ENCODE assay signal across 29 cellular contexts in the genomic region with DNA sequence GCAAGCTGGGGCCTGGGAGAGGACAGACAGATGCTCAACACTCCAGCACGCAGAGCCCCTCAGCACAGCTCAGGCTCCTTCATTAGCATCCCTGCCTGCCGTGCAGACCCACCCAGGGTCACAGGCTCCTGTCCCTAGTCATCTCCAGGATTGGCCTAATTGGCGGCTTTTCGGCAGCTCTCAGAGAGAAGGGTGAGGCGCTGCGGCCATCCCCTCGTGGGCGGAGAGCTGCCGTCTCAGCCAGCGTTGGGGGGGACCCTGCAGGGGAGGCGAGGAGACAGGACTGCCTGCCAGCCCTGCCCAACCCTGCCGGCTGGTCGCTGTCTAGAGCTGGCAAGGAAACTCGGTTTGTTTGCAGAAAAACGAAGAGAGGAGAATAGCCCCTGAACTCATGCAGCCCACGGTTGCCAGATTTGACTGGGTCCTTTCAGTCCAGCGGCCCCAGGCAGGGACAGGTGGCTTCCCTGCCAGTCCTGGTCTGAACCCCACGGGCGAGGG. TPM values are rescaled to one million over a fixed set of nuclear protein-coding genes. Genes with fewer than 3 reads are reported as not detected.
DNase-seq lines count a peak whose midpoint lies in the region; ATAC-seq and TF ChIP-seq lines count a peak whose summit lies in the region.
"Had no signal": no experiment of that assay in that cellular context is flagged by ENCODE, and none has a peak within 500 bp of the region (broad histone marks: within the 10 kb centered on the region; RNA-seq: fewer than 3 reads in every experiment).

No MANE protein-coding gene starts in this region.

- H3K9me3 ChIP-seq in Loucy (ENCODE audit: insufficient read depth, low read depth, low read length) (no peaks in the 10 kb centered on the region), T-helper 17 cell (ENCODE audit: control insufficient read depth, low read length, poor library complexity, severe bottlenecking) (no peaks in the 10 kb centered on the region), neuronal stem cell (replicated peaks in 1 of 2; ENCODE audit: control insufficient read depth in 2 of 2, insufficient read depth in 1 of 2, low read depth in 1 of 2, low read length in 2 of 2) (no peaks in the 10 kb centered on the region)
- H3K9me3 ChIP-seq: heart right ventricle, neutrophil, psoas muscle had no signal

- H2AFZ ChIP-seq in Loucy (ENCODE audit: low read length) (no peak overlapping the region), neuronal stem cell (ENCODE audit: low read length) (peak overlapping the region; percentile 3)

- H3K9ac ChIP-seq in Loucy (ENCODE audit: low read depth, low read length, poor library complexity, severe bottlenecking) = peak overlapping the region; percentile 72
- peak overlapping the region; percentile 65 for H3K9ac ChIP-seq in neuronal stem cell (ENCODE audit: low read depth, low read length, poor library complexity)

- no peak overlapping the region for H2BK120ac ChIP-seq in neuronal stem cell (ENCODE audit: low read depth, low read length)

- intact Hi-C loops in activated CD4-positive, alpha-beta T cell treated with anti-CD3 and anti-CD28 coated beads for 36 hours (cut with DNase I, micrococcal nuclease) = no loop called here

- no peaks in the 10 kb centered on the region for H4K20me1 ChIP-seq in Loucy (ENCODE audit: insufficient read depth, low read length, poor library complexity, severe bottlenecking)

- H3K27me3 ChIP-seq in Loucy (ENCODE audit: insufficient read depth, low read length, poor library complexity, severe bottlenecking) (no peaks in the 10 kb centered on the region), neuronal stem cell (ENCODE audit: control insufficient read depth in 3 of 3, insufficient read depth in 3 of 3, low read depth in 1 of 3, low read length in 3 of 3) (peaks cover 0 to 78% (median 10%) of the 10 kb centered on the region in 3 experiments)

- H2BK5ac ChIP-seq in neuronal stem cell (ENCODE audit: low read length) = no peak overlapping the region

- peak overlapping the region; percentile 35 for H2AK5ac ChIP-seq in neuronal stem cell (ENCODE audit: low read depth, low read length)

- no peak for TF ChIP-seq CTCF in Loucy (conservative IDR thresholded peaks at IDR 0.05; ENCODE audit: low read length)
- TF ChIP-seq CTCF in RWPE1 (conservative IDR thresholded peaks at IDR 0.05; ENCODE audit: low read depth) = no peak

- no peaks in the 10 kb centered on the region for H3F3A ChIP-seq in Loucy (ENCODE audit: low read depth)

- no peaks in the 10 kb centered on the region for H3K36me3 Mint-ChIP-seq in T-helper 17 cell (ENCODE audit: low read depth)
- no peaks in the 10 kb centered on the region for H3K36me3 Mint-ChIP-seq in activated CD4-positive, alpha-beta T cell treated with anti-CD3 and anti-CD28 coated beads for 36 hours (ENCODE audit: low read depth)

- peak overlapping the region; percentile 89 for H3K4me2 ChIP-seq in Loucy (ENCODE audit: low read depth, low read length, poor library complexity, severe bottlenecking)
- no peak overlapping the region for H3K4me2 ChIP-seq in neuronal stem cell (ENCODE audit: insufficient read depth, low read length, poor library complexity, severe bottlenecking)

- CTCF ChIA-PET in activated CD4-positive, alpha-beta T cell treated with anti-CD3 and anti-CD28 coated beads for 36 hours (lab: Charles Lee) = interaction anchor here (0.6 to 3.8 kb wide), 10 partner anchors 8 to 266 kb away, joined by 3 to 27 read pairs (median 3); no protein-coding TSS in a partner anchor
- CTCF ChIA-PET in RWPE1 (lab: Yijun Ruan, JAX) = interaction anchor here (0.6 to 1.6 kb wide), 6 partner anchors 9 to 182 kb away, joined by 3 to 8 read pairs (median 4); a partner anchor contains a TSS

- whole genome bisulfite sequencing in neuronal stem cell (ENCODE audit: extremely low coverage in 2 of 2, insufficient read length in 2 of 2, insufficient replicate concordance in 1 of 2), 2 donors = no CpG with 5 or more reads among the region's 19 CpGs

- peaks cover 56% of the 10 kb centered on the region for H3K4me1 ChIP-seq in Loucy (ENCODE audit: insufficient read depth, low read length, poor library complexity, severe bottlenecking)
- H3K4me1 ChIP-seq in neuronal stem cell (ENCODE audit: control insufficient read depth in 2 of 2, insufficient read depth in 1 of 2, low read depth in 1 of 2, low read length in 2 of 2) = peaks cover 30 to 35% of the 10 kb centered on the region in 2 donors
- H3K4me1 ChIP-seq: psoas muscle had no signal

- peak overlapping the region; percentile 44 for H2BK15ac ChIP-seq in neuronal stem cell (ENCODE audit: low read length)

- peak overlapping the region; percentile 76 for H3K18ac ChIP-seq in neuronal stem cell (ENCODE audit: low read length)

- H3K27ac ChIP-seq in neuronal stem cell (replicated peaks; ENCODE audit: low read length) (no peak overlapping the region), RWPE1 (no peak overlapping the region)
- H3K27ac ChIP-seq: brain microvascular endothelial cell, heart right ventricle, neutrophil, psoas muscle had no signal

- H4K8ac ChIP-seq in neuronal stem cell (ENCODE audit: low read depth, low read length) = no peak overlapping the region

- peak overlapping the region; percentile 14 for H3K27ac Mint-ChIP-seq in T-helper 17 cell
- H3K27ac Mint-ChIP-seq in activated CD4-positive, alpha-beta T cell treated with anti-CD3 and anti-CD28 coated beads for 36 hours = no peak overlapping the region

- no peaks in the 10 kb centered on the region for H3K36me3 ChIP-seq in Loucy (ENCODE audit: insufficient read depth, low read length)
- no peaks in the 10 kb centered on the region for H3K36me3 ChIP-seq in neuronal stem cell (replicated peaks in 1 of 2; ENCODE audit: control insufficient read depth in 2 of 2, insufficient read depth in 2 of 2, low read length in 2 of 2)
- H3K36me3 ChIP-seq: brain microvascular endothelial cell, heart right ventricle, neutrophil had no signal

- POLR2A ChIA-PET in activated CD4-positive, alpha-beta T cell treated with anti-CD3 and anti-CD28 coated beads for 36 hours (lab: Charles Lee) = no interaction called here
- POLR2A ChIA-PET in RWPE1 (lab: Yijun Ruan, JAX; ENCODE audit: low non-redundant PET) = no interaction called here

- no peak overlapping the region for H4K91ac ChIP-seq in neuronal stem cell (ENCODE audit: low read depth, low read length, poor library complexity)

- peaks cover 15% of the 10 kb centered on the region for H3K4me1 Mint-ChIP-seq in T-helper 17 cell
- H3K4me1 Mint-ChIP-seq in activated CD4-positive, alpha-beta T cell treated with anti-CD3 and anti-CD28 coated beads for 36 hours = peaks cover 27% of the 10 kb centered on the region

- no peak for ATAC-seq in T-helper 17 cell
- no peak for ATAC-seq in GM18520 (IDR thresholded peaks at IDR 0.05; ENCODE audit: unreplicated experiment)
- no peak for ATAC-seq in activated CD4-positive, alpha-beta T cell treated with anti-CD3 and anti-CD28 coated beads for 36 hours
- ATAC-seq: heart right ventricle, left colon, Panc1, psoas muscle had no signal

- H3K9me3 Mint-ChIP-seq in activated CD4-positive, alpha-beta T cell treated with anti-CD3 and anti-CD28 coated beads for 36 hours (ENCODE audit: low read depth) = no peaks in the 10 kb centered on the region

- H2BK12ac ChIP-seq in neuronal stem cell (ENCODE audit: low read length) = no peak overlapping the region

- H3K27me3 Mint-ChIP-seq in T-helper 17 cell = peaks cover 64% of the 10 kb centered on the region
- peaks cover 42% of the 10 kb centered on the region for H3K27me3 Mint-ChIP-seq in activated CD4-positive, alpha-beta T cell treated with anti-CD3 and anti-CD28 coated beads for 36 hours

- H3K23ac ChIP-seq in neuronal stem cell (ENCODE audit: low read depth, low read length, poor library complexity) = peak overlapping the region; percentile 46

- DNase-seq in NCI-H1417 (lab: John Stamatoyannopoulos, UW) (peak in 2 of 3 experiments; percentile 86 to 94), NCI-H1417 treated with DMSO at 0.1 percent for 48 hours (lab: John Stamatoyannopoulos, UW) (no peak), T-helper 17 cell (no peak), neuronal stem cell (ENCODE audit: low spot score) (peak; percentile 32), RWPE1 (ENCODE audit: low spot score) (no peak)
- DNase-seq in activated CD4-positive, alpha-beta T cell treated with anti-CD3 and anti-CD28 coated beads for 36 hours = no peak
- DNase-seq: activated CD4-positive, CD25-positive, alpha-beta regulatory T cell treated with anti-CD3 and anti-CD28 coated beads, Interleukin-2, amount 50 U/mL, for 72 hours; activated CD8-positive, alpha-beta memory T cell treated with anti-CD3 and anti-CD28 coated beads for 24 hours; activated gamma-delta T cell treated with Interleukin-2 at 50 U/mL for 16 hours; activated T-cell treated with anti-CD3 and anti-CD28 coated beads, Interleukin-2, amount 50 U/mL, for 1 hour; brain microvascular endothelial cell; effector CD4-positive, alpha-beta T cell; heart right ventricle; left colon; MM.1S; NCI-H1694 treated with DMSO at 0.1 percent for 48 hours; NCI-H226; NK-92 treated with Interleukin-12 subunit alpha and Interleukin-12 subunit beta, amount 100 ng/mL, for 24 hours; psoas muscle; trophoblast cell had no signal

- no peak overlapping the region for H3K4me3 Mint-ChIP-seq in T-helper 17 cell
- H3K4me3 Mint-ChIP-seq in activated CD4-positive, alpha-beta T cell treated with anti-CD3 and anti-CD28 coated beads for 36 hours = no peak overlapping the region

- H3K14ac ChIP-seq in neuronal stem cell (ENCODE audit: low read length) = peak overlapping the region; percentile 48

- no peaks in the 10 kb centered on the region for H3K79me1 ChIP-seq in neuronal stem cell (ENCODE audit: low read depth, low read length)

- no peaks in the 10 kb centered on the region for H3K9me2 ChIP-seq in Loucy (replicated peaks; ENCODE audit: low read depth, low read length)

- peak overlapping the region; percentile 70 for H3K4me3 ChIP-seq in Loucy (ENCODE audit: low read length, poor library complexity, severe bottlenecking)
- no peak overlapping the region for H3K4me3 ChIP-seq in neuronal stem cell (ENCODE audit: low read length in 2 of 2)
- H3K4me3 ChIP-seq: heart right ventricle, psoas muscle had no signal

- no peaks in the 10 kb centered on the region for H3K79me2 ChIP-seq in Loucy (ENCODE audit: insufficient read depth, low read length)

- H3K4ac ChIP-seq in neuronal stem cell (ENCODE audit: low read length) = no peak overlapping the region

RNA-seq across cellular contexts. Expression of a gene that starts 26.8 kb away (rescaled TPM):
- not detected for total RNA-seq in T-helper 17 cell
- not detected for polyA plus RNA-seq in neuronal stem cell (2013, experiment 1 of 2)
- polyA plus RNA-seq in neuronal stem cell (2013, experiment 2 of 2) = not detected
- not detected for total RNA-seq in activated CD4-positive, alpha-beta T cell treated with anti-CD3 and anti-CD28 coated beads for 36 hours
- total RNA-seq: A172, Daoy, epithelial cell of proximal tubule, heart right ventricle, left colon, psoas muscle, skeletal muscle tissue had no signal
- polyA plus RNA-seq: adipose tissue, psoas muscle had no signal

RNA-seq across cellular contexts. Expression of a gene that starts 27.4 kb away (rescaled TPM):
- 1 to 10 TPM in 1 of 2 donors, under 1 TPM in 1; 0.89 to 2.4 TPM for total RNA-seq in T-helper 17 cell
- 1.6 TPM for polyA plus RNA-seq in neuronal stem cell (2013, experiment 1 of 2)
- polyA plus RNA-seq in neuronal stem cell (2013, experiment 2 of 2) = 1.9 TPM
- total RNA-seq in activated CD4-positive, alpha-beta T cell treated with anti-CD3 and anti-CD28 coated beads for 36 hours = 10 to 100 TPM; 16.2 to 16.5 TPM
- total RNA-seq: A172, skeletal muscle tissue had no signal

RNA-seq across cellular contexts. Expression of a gene that starts 42.0 kb away (rescaled TPM):
- total RNA-seq in T-helper 17 cell = 10 to 100 TPM; 33.4 to 39.9 TPM
- 34.3 TPM for polyA plus RNA-seq in neuronal stem cell (2013, experiment 1 of 2)
- polyA plus RNA-seq in neuronal stem cell (2013, experiment 2 of 2) = 35.7 TPM
- total RNA-seq in activated CD4-positive, alpha-beta T cell treated with anti-CD3 and anti-CD28 coated beads for 36 hours = 10 to 100 TPM; 30.7 to 39.9 TPM

RNA-seq across cellular contexts. Expression of a gene that starts 53.6 kb away (rescaled TPM):
- total RNA-seq in T-helper 17 cell = 10 to 100 TPM; 58.3 to 65.7 TPM
- 50.1 TPM for polyA plus RNA-seq in neuronal stem cell (2013, experiment 1 of 2)
- 49.8 TPM for polyA plus RNA-seq in neuronal stem cell (2013, experiment 2 of 2)
- total RNA-seq in activated CD4-positive, alpha-beta T cell treated with anti-CD3 and anti-CD28 coated beads for 36 hours = 10 to 100 TPM; 43.7 to 49.7 TPM

Comparison
In these comparisons a context has a peak if more than half of its experiments do, and no peak if none do; other contexts are left out.
1. DNase-seq: peak in NCI-H1417 (2 of 3) and neuronal stem cell (single experiment); none in NCI-H1417 treated with DMSO at 0.1 percent for 48 hours (single experiment), T-helper 17 cell (0 of 3), activated CD4-positive, alpha-beta T cell treated with anti-CD3 and anti-CD28 coated beads for 36 hours (single experiment) and RWPE1 (single experiment).
2. RNA of a gene that starts 27.4 kb away (total RNA-seq): 16.2 to 16.5 TPM in activated CD4-positive, alpha-beta T cell treated with anti-CD3 and anti-CD28 coated beads for 36 hours; 0.89 to 2.4 TPM in T-helper 17 cell; every median in the first group is over 4 times any median in the second.